9 cellular contexts compared by ENCODE assay signal in the genomic region with DNA sequence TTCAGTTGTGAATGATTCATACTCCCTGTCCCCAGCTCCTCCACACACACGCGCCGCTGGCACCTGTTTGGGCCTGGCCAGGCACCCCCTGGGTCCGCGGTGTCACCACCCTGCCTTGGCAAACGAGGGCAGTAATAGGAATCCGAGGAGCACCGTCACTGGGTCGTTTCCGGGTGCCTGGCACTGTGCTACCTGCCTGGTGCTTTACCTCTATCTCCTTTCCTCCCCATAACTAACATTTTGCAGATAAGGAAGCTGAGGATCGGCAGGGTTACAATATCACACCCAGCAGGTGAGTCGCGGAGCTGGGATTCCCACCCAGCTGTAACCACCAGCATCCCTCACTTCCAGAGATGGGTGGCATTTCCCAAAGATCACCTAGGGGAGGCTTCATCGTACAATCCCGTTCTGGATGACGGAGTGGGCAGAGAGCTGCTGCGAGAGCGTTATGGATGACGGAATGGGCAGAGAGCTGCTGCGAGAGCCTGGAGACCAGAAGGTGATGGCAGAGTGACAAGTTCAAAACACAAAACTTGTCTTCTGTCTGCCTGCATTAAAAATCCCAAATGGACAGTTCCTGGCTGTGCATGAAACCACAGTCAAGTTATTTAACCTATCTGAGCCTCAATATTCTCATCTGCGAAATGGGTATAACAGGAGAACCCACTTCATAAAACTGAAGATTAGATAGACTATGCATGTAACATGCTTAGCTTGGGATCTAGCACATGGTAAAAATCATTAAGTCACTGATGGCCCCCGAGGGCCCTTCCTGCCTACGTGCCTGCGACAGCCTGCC. TPM values are rescaled to one million over a fixed set of nuclear protein-coding genes. Genes with fewer than 3 reads are reported as not detected.
DNase-seq lines count a peak whose midpoint lies in the region; ATAC-seq and TF ChIP-seq lines count a peak whose summit lies in the region.
"Had no signal": no experiment of that assay in that cellular context is flagged by ENCODE, and none has a peak within 500 bp of the region (broad histone marks: within the 10 kb centered on the region; RNA-seq: fewer than 3 reads in every experiment).

No MANE protein-coding gene starts in this region.

- no peaks in the 10 kb centered on the region for H3K36me3 Mint-ChIP-seq in osteocyte (ENCODE audit: unreplicated experiment)

- DNase-seq in NT2/D1 (ENCODE audit: low read depth, low spot score) (no peak), epithelial cell of esophagus (ENCODE audit: low read depth) (no peak), osteocyte (ENCODE audit: extremely low spot score, unreplicated experiment) (no peak), NCI-H1436 (lab: John Stamatoyannopoulos, UW) (no peak)

- peak overlapping the region; percentile 68 for H3K4me3 Mint-ChIP-seq in osteocyte (ENCODE audit: unreplicated experiment)

- no peak overlapping the region for H3K27ac Mint-ChIP-seq in osteocyte (ENCODE audit: unreplicated experiment)

- H4K20me1 ChIP-seq in BLaER1 treated with 17β-estradiol and CSF1 and Interleukin-3, amounts not matched to agents 10 nM and 100 nM: peaks cover 0 to 33% (median 11%) of the 10 kb centered on the region in 11 experiments; a peak in 10 of 22 replicates

- peak overlapping the region in 7 of 11 experiments; percentile 72 to 84 (median 78); a peak in 10 of 22 replicates for H3K9ac ChIP-seq in BLaER1 treated with 17β-estradiol and CSF1 and Interleukin-3, amounts not matched to agents 10 nM and 100 nM
- peak overlapping the region; percentile 67 for H3K9ac ChIP-seq in NT2/D1 (ENCODE audit: insufficient read length, low read depth)

- no peak overlapping the region for H3K27ac ChIP-seq in BLaER1 treated with 17β-estradiol and CSF1 and Interleukin-3, amounts not matched to agents 10 nM and 100 nM
- H3K27ac ChIP-seq: HL-60 had no signal

- H3K27me3 ChIP-seq in BLaER1 treated with 17β-estradiol and CSF1 and Interleukin-3, amounts not matched to agents 10 nM and 100 nM: peaks cover 50 to 69% (median 61%) of the 10 kb centered on the region in 11 experiments
- peaks cover 48% of the 10 kb centered on the region for H3K27me3 ChIP-seq in NT2/D1 (ENCODE audit: insufficient read depth, insufficient read length)

- peaks cover 4% of the 10 kb centered on the region for H3K27me3 Mint-ChIP-seq in osteocyte (ENCODE audit: unreplicated experiment)

- peaks cover 10 to 39% (median 27%) of the 10 kb centered on the region in 10 experiments for H3K4me1 ChIP-seq in BLaER1 treated with 17β-estradiol and CSF1 and Interleukin-3, amounts not matched to agents 10 nM and 100 nM
- no peaks in the 10 kb centered on the region for H3K4me1 ChIP-seq in NT2/D1 (ENCODE audit: insufficient read depth, insufficient read length)

- no peak for ATAC-seq in GM18868 (IDR thresholded peaks at IDR 0.05; ENCODE audit: unreplicated experiment)
- no peak for ATAC-seq in GM19395 (IDR thresholded peaks at IDR 0.05; ENCODE audit: unreplicated experiment)
- no peak for ATAC-seq in GM19463 (IDR thresholded peaks at IDR 0.05; ENCODE audit: unreplicated experiment)

- no peak for TF ChIP-seq CTCF in epithelial cell of esophagus (IDR thresholded peaks at IDR 0.05; ENCODE audit: insufficient read depth, low read depth, low read length, missing control alignments)
- no peak for TF ChIP-seq CTCF in osteocyte (IDR thresholded peaks at IDR 0.05)

- H3K9me3 ChIP-seq in BLaER1 treated with 17β-estradiol and CSF1 and Interleukin-3, amounts not matched to agents 10 nM and 100 nM (replicated peaks in 1 of 11): peaks cover 0 to 6% (median 5%) of the 10 kb centered on the region in 11 experiments; a peak in 14 of 22 replicates
- no peaks in the 10 kb centered on the region for H3K9me3 ChIP-seq in NT2/D1 (ENCODE audit: insufficient read depth, low read length)

- peak overlapping the region; percentile 60 to 76 (median 68); a peak in 18 of 20 replicates for H3K4me3 ChIP-seq in BLaER1 treated with 17β-estradiol and CSF1 and Interleukin-3, amounts not matched to agents 10 nM and 100 nM
- peak overlapping the region; percentile 32 for H3K4me3 ChIP-seq in NT2/D1 (ENCODE audit: insufficient read length, low read depth)
- H3K4me3 ChIP-seq in epithelial cell of esophagus (ENCODE audit: low read length): peak overlapping the region; percentile 46

- peaks cover 6% of the 10 kb centered on the region for H3K4me1 Mint-ChIP-seq in osteocyte (ENCODE audit: unreplicated experiment)

- no peaks in the 10 kb centered on the region for H3K36me3 ChIP-seq in BLaER1 treated with 17β-estradiol and CSF1 and Interleukin-3, amounts not matched to agents 10 nM and 100 nM
- no peaks in the 10 kb centered on the region for H3K36me3 ChIP-seq in NT2/D1 (ENCODE audit: insufficient read depth, insufficient read length, low read length)

- H3K9me3 Mint-ChIP-seq in osteocyte (ENCODE audit: unreplicated experiment): no peaks in the 10 kb centered on the region

- H3K4me2 ChIP-seq in BLaER1 treated with 17β-estradiol and CSF1 and Interleukin-3, amounts not matched to agents 10 nM and 100 nM: peak overlapping the region; percentile 90 to 98 (median 96)

RNA-seq across cellular contexts. Expression of gene HSPA12A, which starts 1.1 kb away (rescaled TPM):
- 3.9 and 4.0 TPM in 2 replicates for total RNA-seq in osteocyte
